ENCODE assay signal across 2 cellular contexts in genomic region chr17:66809408-66809807, GRCh38.
TF ChIP-seq lines count a peak whose summit lies in the region.

No MANE protein-coding gene starts in this region.

TF ChIP-seq in HepG2, 621 proteins besides CTCF, POLR2A, EP300 and RAD21:
- peak; percentile 94 for TF ChIP-seq ZNF329 (CRISPR knock-in tag; IDR thresholded peaks at IDR 0.05; ENCODE audit: low read depth)
- no peak for TF ChIP-seq CEBPG (CRISPR knock-in tag; IDR thresholded peaks at IDR 0.05)
- TF ChIP-seq KDM5B (CRISPR knock-in tag; IDR thresholded peaks at IDR 0.05; ENCODE audit: borderline replicate concordance), result no peak
- TF ChIP-seq KLF16 (CRISPR knock-in tag; IDR thresholded peaks at IDR 0.05), result no peak

TF ChIP-seq in IMR-90, 13 proteins besides CTCF, POLR2A, EP300 and RAD21:
- TF ChIP-seq MAFK (IDR thresholded peaks at IDR 0.05; ENCODE audit: low read depth, low read length) (no peak), RFX5 (IDR thresholded peaks at IDR 0.05; ENCODE audit: low read depth, low read length) (no peak), FOS (IDR thresholded peaks at IDR 0.05; ENCODE audit: low read depth, low read length) (no peak), MXI1 (IDR thresholded peaks at IDR 0.05; ENCODE audit: borderline replicate concordance, low read depth, low read length) (no peak), BHLHE40 (IDR thresholded peaks at IDR 0.05; ENCODE audit: low read depth, low read length) (no peak), SMC3 (IDR thresholded peaks at IDR 0.05; ENCODE audit: low read depth, low read length) (no peak), CHD1 (IDR thresholded peaks at IDR 0.05; ENCODE audit: low read depth, low read length) (no peak), CEBPB (IDR thresholded peaks at IDR 0.05; ENCODE audit: low read depth, low read length) (no peak), ELK1 (IDR thresholded peaks at IDR 0.05; ENCODE audit: borderline replicate concordance, low read depth, low read length) (no peak), NFE2L2 (IDR thresholded peaks at IDR 0.05; ENCODE audit: low read depth, low read length) (no peak), USF2 (IDR thresholded peaks at IDR 0.05; ENCODE audit: low read depth, low read length) (no peak), RCOR1 (IDR thresholded peaks at IDR 0.05; ENCODE audit: insufficient replicate concordance, low read length) (no peak), MAZ (IDR thresholded peaks at IDR 0.05; ENCODE audit: borderline replicate concordance, low read depth, low read length) (no peak)
